11 cellular contexts compared by ENCODE assay signal in genomic region chr9:749712-750111, GRCh38.
DNase-seq lines count a peak whose midpoint lies in the region; ATAC-seq, FAIRE-seq and TF ChIP-seq lines count a peak whose summit lies in the region.
"Had no signal": no experiment of that assay in that cellular context is flagged by ENCODE, and none has a peak within 500 bp of the region (broad histone marks: within the 10 kb centered on the region; RNA-seq: fewer than 3 reads in every experiment).

No MANE protein-coding gene starts in this region.

- peak in 2 of 3 donors; percentile 10 to 77 for DNase-seq in CD4-positive, CD25-positive, alpha-beta regulatory T cell
- DNase-seq in activated CD4-positive, alpha-beta memory T cell treated with anti-CD3 and anti-CD28 coated beads for 36 hours: peak; percentile 55
- DNase-seq in naive thymus-derived CD4-positive, alpha-beta T cell: peak in 5 of 9 donors; percentile 10 to 31 (median 12)
- DNase-seq in kidney: no peak
- no peak for DNase-seq in NCI-H774 (lab: John Stamatoyannopoulos, UW)
- no peak for DNase-seq in DMS53 (lab: John Stamatoyannopoulos, UW)
- DNase-seq: heart right ventricle had no signal

- no peaks in the 10 kb centered on the region for H3K27me3 ChIP-seq in CD4-positive, CD25-positive, alpha-beta regulatory T cell (ENCODE audit: control insufficient read depth, insufficient read depth, low read length)
- H3K27me3 ChIP-seq in naive thymus-derived CD4-positive, alpha-beta T cell (ENCODE audit: control insufficient read depth in 2 of 2, insufficient read depth in 2 of 2, low read length in 2 of 2): no peaks in the 10 kb centered on the region
- H3K27me3 ChIP-seq: heart right ventricle had no signal

- POLR2A ChIA-PET in activated CD4-positive, alpha-beta memory T cell treated with anti-CD3 and anti-CD28 coated beads for 36 hours (lab: Charles Lee): no interaction called here
- POLR2A ChIA-PET in naive thymus-derived CD4-positive, alpha-beta T cell (lab: Charles Lee): interaction anchor here (0.5 to 0.7 kb wide), 2 partner anchors 107 to 476 kb away, joined by 3 read pairs; no protein-coding TSS in a partner anchor

- FAIRE-seq in kidney (lab: Jason Lieb, UNC): no peak
- FAIRE-seq: HepG2 had no signal

- peaks cover 6% of the 10 kb centered on the region for H3K36me3 Mint-ChIP-seq in CD4-positive, CD25-positive, alpha-beta regulatory T cell
- peaks cover 1% of the 10 kb centered on the region for H3K36me3 Mint-ChIP-seq in activated CD4-positive, alpha-beta memory T cell treated with anti-CD3 and anti-CD28 coated beads for 36 hours
- peaks cover 0 to 6% (median 4%) of the 10 kb centered on the region in 5 donors for H3K36me3 Mint-ChIP-seq in naive thymus-derived CD4-positive, alpha-beta T cell

- intact Hi-C loops in activated CD4-positive, alpha-beta memory T cell treated with anti-CD3 and anti-CD28 coated beads for 36 hours (cut with micrococcal nuclease): loop anchor here (10.0 kb wide), 1 partner anchor 235 kb away; no protein-coding TSS in a partner anchor
- intact Hi-C loops in naive thymus-derived CD4-positive, alpha-beta T cell (cut with micrococcal nuclease): loop anchor here in 1 of 2 donors (5.0 kb wide), 1 partner anchor 42 kb away; no protein-coding TSS in a partner anchor
- intact Hi-C loops in kidney (cut with DNase I): no loop called here

- peak overlapping the region; percentile 34 for H3K27ac ChIP-seq in CD4-positive, CD25-positive, alpha-beta regulatory T cell (ENCODE audit: insufficient read depth, low read length, poor library complexity, severe bottlenecking)
- no peak overlapping the region for H3K27ac ChIP-seq in naive thymus-derived CD4-positive, alpha-beta T cell (ENCODE audit: low read depth, low read length)
- H3K27ac ChIP-seq in kidney (ENCODE audit: low read depth in 2 of 2, low read length in 2 of 2): no peak overlapping the region

- H3K9me3 ChIP-seq in CD4-positive, CD25-positive, alpha-beta regulatory T cell (ENCODE audit: control insufficient read depth in 2 of 2, low read length in 2 of 2): no peaks in the 10 kb centered on the region
- H3K9me3 ChIP-seq in naive thymus-derived CD4-positive, alpha-beta T cell (ENCODE audit: control insufficient read depth in 2 of 3, low read length in 3 of 3): no peaks in the 10 kb centered on the region
- no peaks in the 10 kb centered on the region for H3K9me3 ChIP-seq in kidney (ENCODE audit: control insufficient read depth in 1 of 2, low read length in 2 of 2)
- H3K9me3 ChIP-seq: heart right ventricle had no signal

- H3K27ac Mint-ChIP-seq in CD4-positive, CD25-positive, alpha-beta regulatory T cell: peak overlapping the region in 2 of 3 donors; percentile 12 to 75
- no peak overlapping the region for H3K27ac Mint-ChIP-seq in activated CD4-positive, alpha-beta memory T cell treated with anti-CD3 and anti-CD28 coated beads for 36 hours
- H3K27ac Mint-ChIP-seq in naive thymus-derived CD4-positive, alpha-beta T cell: peak overlapping the region in 5 of 9 donors; percentile 19 to 47 (median 29)
- H3K27ac Mint-ChIP-seq: WTC11 had no signal

- no peaks in the 10 kb centered on the region for H3K27me3 Mint-ChIP-seq in CD4-positive, CD25-positive, alpha-beta regulatory T cell
- H3K27me3 Mint-ChIP-seq in activated CD4-positive, alpha-beta memory T cell treated with anti-CD3 and anti-CD28 coated beads for 36 hours: no peaks in the 10 kb centered on the region
- H3K27me3 Mint-ChIP-seq in naive thymus-derived CD4-positive, alpha-beta T cell: no peaks in the 10 kb centered on the region

- H3K4me3 Mint-ChIP-seq in CD4-positive, CD25-positive, alpha-beta regulatory T cell: peak overlapping the region in 3 of 4 donors; percentile 37 to 46 (median 44)
- H3K4me3 Mint-ChIP-seq in activated CD4-positive, alpha-beta memory T cell treated with anti-CD3 and anti-CD28 coated beads for 36 hours: no peak overlapping the region
- H3K4me3 Mint-ChIP-seq in naive thymus-derived CD4-positive, alpha-beta T cell: peak overlapping the region in 9 of 10 donors; percentile 1 to 69 (median 45)
- H3K4me3 Mint-ChIP-seq: WTC11 had no signal

- H3K9me3 Mint-ChIP-seq in CD4-positive, CD25-positive, alpha-beta regulatory T cell: peaks cover 0 to 1% (median 0%) of the 10 kb centered on the region in 7 donors
- H3K9me3 Mint-ChIP-seq in activated CD4-positive, alpha-beta memory T cell treated with anti-CD3 and anti-CD28 coated beads for 36 hours: no peaks in the 10 kb centered on the region
- no peaks in the 10 kb centered on the region for H3K9me3 Mint-ChIP-seq in naive thymus-derived CD4-positive, alpha-beta T cell
- H3K9me3 Mint-ChIP-seq: WTC11 had no signal

- H3K4me3 ChIP-seq in CD4-positive, CD25-positive, alpha-beta regulatory T cell (ENCODE audit: low read depth, low read length): peak overlapping the region; percentile 55
- H3K4me3 ChIP-seq in naive thymus-derived CD4-positive, alpha-beta T cell (ENCODE audit: low read length): no peak overlapping the region
- no peak overlapping the region for H3K4me3 ChIP-seq in kidney (ENCODE audit: low read length in 2 of 2)
- H3K4me3 ChIP-seq: heart right ventricle had no signal

- CTCF ChIA-PET in activated CD4-positive, alpha-beta memory T cell treated with anti-CD3 and anti-CD28 coated beads for 36 hours (lab: Charles Lee): no interaction called here
- CTCF ChIA-PET in naive thymus-derived CD4-positive, alpha-beta T cell (lab: Charles Lee): interaction anchor here (0.6 kb wide), 1 partner anchor 146 kb away, joined by 3 read pairs; no protein-coding TSS in a partner anchor

- peak in 1 of 2 donors; percentile 62 for ATAC-seq in CD4-positive, CD25-positive, alpha-beta regulatory T cell (ENCODE audit: low read depth in 2 of 2)
- ATAC-seq in GM21825 (IDR thresholded peaks at IDR 0.05; ENCODE audit: unreplicated experiment) (peak; percentile 25), SK-N-SH treated with all-trans-retinoic acid at 6 μM for 48 hours (no peak)
- ATAC-seq in naive thymus-derived CD4-positive, alpha-beta T cell: peak; percentile 47
- ATAC-seq: HepG2, WTC11 had no signal

- H3K4me1 ChIP-seq in CD4-positive, CD25-positive, alpha-beta regulatory T cell (ENCODE audit: control insufficient read depth, insufficient read depth, low read length, poor library complexity, severe bottlenecking): peaks cover 21% of the 10 kb centered on the region
- peaks cover 19% of the 10 kb centered on the region in 2 donors for H3K4me1 ChIP-seq in naive thymus-derived CD4-positive, alpha-beta T cell (ENCODE audit: control insufficient read depth in 2 of 2, insufficient read depth in 2 of 2, low read length in 2 of 2)
- H3K4me1 ChIP-seq in kidney (ENCODE audit: control insufficient read depth in 1 of 2, insufficient read depth in 1 of 2, low read depth in 1 of 2, low read length in 2 of 2): no peaks in the 10 kb centered on the region

- H3K9ac ChIP-seq in kidney (ENCODE audit: low read length in 2 of 2): no peak overlapping the region

- H3K36me3 ChIP-seq in CD4-positive, CD25-positive, alpha-beta regulatory T cell (ENCODE audit: control insufficient read depth, insufficient read depth, low read length): no peaks in the 10 kb centered on the region
- no peaks in the 10 kb centered on the region for H3K36me3 ChIP-seq in naive thymus-derived CD4-positive, alpha-beta T cell (ENCODE audit: control insufficient read depth in 2 of 3, insufficient read depth in 3 of 3, low read length in 3 of 3)
- H3K36me3 ChIP-seq in kidney (ENCODE audit: control insufficient read depth in 1 of 2, insufficient read depth in 2 of 2, low read length in 2 of 2): peaks cover 5 to 24% of the 10 kb centered on the region in 2 donors

- H3K4me1 Mint-ChIP-seq in CD4-positive, CD25-positive, alpha-beta regulatory T cell: peaks cover 18 to 46% (median 32%) of the 10 kb centered on the region in 4 donors
- H3K4me1 Mint-ChIP-seq in activated CD4-positive, alpha-beta memory T cell treated with anti-CD3 and anti-CD28 coated beads for 36 hours (ENCODE audit: low read depth): peaks cover 39% of the 10 kb centered on the region
- H3K4me1 Mint-ChIP-seq in naive thymus-derived CD4-positive, alpha-beta T cell: peaks cover 28 to 50% (median 49%) of the 10 kb centered on the region in 7 donors

- TF ChIP-seq CTCF in kidney (IDR thresholded peaks at IDR 0.05; ENCODE audit: borderline replicate concordance, extremely low read depth, insufficient read depth): no peak

TF ChIP-seq in SK-N-SH treated with all-trans-retinoic acid at 6 μM for 48 hours, 23 proteins besides CTCF, POLR2A, EP300 and RAD21 (continues in another document):
- TF ChIP-seq CSDC2 (CRISPR knock-in tag; IDR thresholded peaks at IDR 0.05) (no peak), PPARA (CRISPR knock-in tag; IDR thresholded peaks at IDR 0.05; ENCODE audit: borderline replicate concordance) (no peak), TOX (CRISPR knock-in tag; IDR thresholded peaks at IDR 0.05; ENCODE audit: borderline replicate concordance) (no peak), ISL1 (CRISPR knock-in tag; IDR thresholded peaks at IDR 0.05) (no peak), POU6F1 (CRISPR knock-in tag; IDR thresholded peaks at IDR 0.05; ENCODE audit: borderline replicate concordance, low read depth) (no peak)
- TF ChIP-seq, protein P1, sequence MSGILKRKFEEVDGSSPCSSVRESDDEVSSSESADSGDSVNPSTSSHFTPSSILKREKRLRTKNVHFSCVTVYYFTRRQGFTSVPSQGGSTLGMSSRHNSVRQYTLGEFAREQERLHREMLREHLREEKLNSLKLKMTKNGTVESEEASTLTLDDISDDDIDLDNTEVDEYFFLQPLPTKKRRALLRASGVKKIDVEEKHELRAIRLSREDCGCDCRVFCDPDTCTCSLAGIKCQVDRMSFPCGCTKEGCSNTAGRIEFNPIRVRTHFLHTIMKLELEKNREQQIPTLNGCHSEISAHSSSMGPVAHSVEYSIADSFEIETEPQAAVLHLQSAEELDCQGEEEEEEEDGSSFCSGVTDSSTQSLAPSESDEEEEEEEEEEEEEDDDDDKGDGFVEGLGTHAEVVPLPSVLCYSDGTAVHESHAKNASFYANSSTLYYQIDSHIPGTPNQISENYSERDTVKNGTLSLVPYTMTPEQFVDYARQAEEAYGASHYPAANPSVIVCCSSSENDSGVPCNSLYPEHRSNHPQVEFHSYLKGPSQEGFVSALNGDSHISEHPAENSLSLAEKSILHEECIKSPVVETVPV (CRISPR knock-in tag; IDR thresholded peaks at IDR 0.05): no peak

Comparison
In these comparisons a context has a peak if more than half of its experiments do, and no peak if none do; other contexts are left out.
1. DNase-seq: peak in CD4-positive, CD25-positive, alpha-beta regulatory T cell (2 of 3), activated CD4-positive, alpha-beta memory T cell treated with anti-CD3 and anti-CD28 coated beads for 36 hours (single experiment) and naive thymus-derived CD4-positive, alpha-beta T cell (5 of 9); none in kidney (single experiment), NCI-H774 (single experiment) and DMS53 (single experiment).